9 cellular contexts compared by ENCODE assay signal in the genomic region with DNA sequence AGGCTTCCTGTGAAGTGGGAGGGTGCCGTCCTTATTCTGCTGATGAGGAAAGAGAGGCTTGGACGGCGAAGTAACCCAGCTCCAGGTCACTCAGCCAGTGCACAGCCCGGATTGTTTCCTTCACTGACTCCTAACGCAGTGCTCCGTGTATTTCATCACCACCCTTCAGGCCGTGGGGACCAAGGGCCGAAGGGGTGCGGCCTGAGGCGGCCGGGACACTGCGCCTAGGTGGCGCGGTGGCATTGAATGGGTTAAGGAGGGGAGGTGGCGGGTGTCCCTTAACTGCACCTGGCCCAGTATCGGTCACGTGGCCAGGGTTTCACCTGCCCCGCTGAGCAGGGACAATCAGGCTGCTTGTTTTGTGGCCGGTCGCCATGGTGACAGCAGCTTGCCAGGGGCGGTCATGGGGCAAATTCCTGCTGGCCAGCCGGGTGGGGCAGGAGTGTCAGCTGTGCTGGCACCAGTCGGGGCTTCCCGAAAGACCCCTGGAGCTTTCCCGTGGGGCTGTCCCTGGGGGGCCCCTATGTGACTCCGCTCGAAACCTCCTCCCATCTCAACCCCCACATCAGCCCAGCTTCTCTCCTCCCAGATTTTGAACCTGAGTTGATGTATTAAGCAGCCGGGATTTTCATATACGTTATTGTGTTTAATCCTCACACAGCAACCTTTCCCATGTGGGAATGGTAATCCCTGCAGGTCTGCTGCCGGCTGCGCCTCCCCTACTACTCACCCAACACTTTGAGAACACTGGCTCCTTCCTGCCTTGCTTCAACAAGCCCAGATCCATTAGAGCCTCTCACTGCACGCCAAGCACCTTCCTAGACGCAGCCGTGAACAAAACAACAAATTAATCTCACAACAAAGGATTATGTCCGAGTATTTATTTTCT.
DNase-seq lines count a peak whose midpoint lies in the region; ATAC-seq, FAIRE-seq and TF ChIP-seq lines count a peak whose summit lies in the region.
"Had no signal": no experiment of that assay in that cellular context is flagged by ENCODE, and none has a peak within 500 bp of the region (broad histone marks: within the 10 kb centered on the region; RNA-seq: fewer than 3 reads in every experiment).

No MANE protein-coding gene starts in this region.

- DNase-seq in DMS153 treated with DMSO at 0.1 percent for 48 hours (lab: John Stamatoyannopoulos, UW; ENCODE audit: unreplicated experiment) (peak; percentile 91), NCI-H2081 (lab: John Stamatoyannopoulos, UW) (peak; percentile 98 to 99), choroid plexus epithelial cell (ENCODE audit: low read depth) (peak; percentile 36), T-helper 2 cell (no peak), RKO (ENCODE audit: low spot score) (no peak), GM19239 (ENCODE audit: insufficient read length, low spot score) (no peak)

- TF ChIP-seq CTCF in choroid plexus epithelial cell (conservative IDR thresholded peaks at IDR 0.05; ENCODE audit: low read depth, low read length), result no peak

- no peaks in the 10 kb centered on the region for H3K9me3 ChIP-seq in muscle layer of duodenum (ENCODE audit: control insufficient read depth in 1 of 2, low read length in 2 of 2)

- H3K4me1 ChIP-seq in muscle layer of duodenum (ENCODE audit: control insufficient read depth in 1 of 2, insufficient read depth in 2 of 2, low read length in 2 of 2), result peaks cover 0 to 15% of the 10 kb centered on the region in 2 donors

- no peaks in the 10 kb centered on the region for H3K27me3 ChIP-seq in muscle layer of duodenum (ENCODE audit: low read depth, low read length)

- H3K27ac ChIP-seq in muscle layer of duodenum (ENCODE audit: low read length), result peak overlapping the region; percentile 82

- FAIRE-seq in GM19239 (lab: Jason Lieb, UNC), result no peak
- FAIRE-seq: TTC549 had no signal

- no peaks in the 10 kb centered on the region for H3K36me3 ChIP-seq in muscle layer of duodenum (ENCODE audit: control insufficient read depth in 1 of 2, insufficient read depth in 2 of 2, low read length in 2 of 2)

- no peak overlapping the region for H3K4me3 ChIP-seq in choroid plexus epithelial cell (ENCODE audit: low read depth, low read length)
- no peak overlapping the region for H3K4me3 ChIP-seq in muscle layer of duodenum (ENCODE audit: low read depth in 1 of 2, low read length in 2 of 2)

- ATAC-seq in HG03039 (IDR thresholded peaks at IDR 0.05; ENCODE audit: unreplicated experiment), result no peak

Comparison
In these comparisons a context has a peak if more than half of its experiments do, and no peak if none do; other contexts are left out.
1. DNase-seq: peak in DMS153 treated with DMSO at 0.1 percent for 48 hours (single experiment), NCI-H2081 (2 of 2) and choroid plexus epithelial cell (single experiment); none in T-helper 2 cell (0 of 5), RKO (single experiment) and GM19239 (single experiment).